In the genomic region with DNA sequence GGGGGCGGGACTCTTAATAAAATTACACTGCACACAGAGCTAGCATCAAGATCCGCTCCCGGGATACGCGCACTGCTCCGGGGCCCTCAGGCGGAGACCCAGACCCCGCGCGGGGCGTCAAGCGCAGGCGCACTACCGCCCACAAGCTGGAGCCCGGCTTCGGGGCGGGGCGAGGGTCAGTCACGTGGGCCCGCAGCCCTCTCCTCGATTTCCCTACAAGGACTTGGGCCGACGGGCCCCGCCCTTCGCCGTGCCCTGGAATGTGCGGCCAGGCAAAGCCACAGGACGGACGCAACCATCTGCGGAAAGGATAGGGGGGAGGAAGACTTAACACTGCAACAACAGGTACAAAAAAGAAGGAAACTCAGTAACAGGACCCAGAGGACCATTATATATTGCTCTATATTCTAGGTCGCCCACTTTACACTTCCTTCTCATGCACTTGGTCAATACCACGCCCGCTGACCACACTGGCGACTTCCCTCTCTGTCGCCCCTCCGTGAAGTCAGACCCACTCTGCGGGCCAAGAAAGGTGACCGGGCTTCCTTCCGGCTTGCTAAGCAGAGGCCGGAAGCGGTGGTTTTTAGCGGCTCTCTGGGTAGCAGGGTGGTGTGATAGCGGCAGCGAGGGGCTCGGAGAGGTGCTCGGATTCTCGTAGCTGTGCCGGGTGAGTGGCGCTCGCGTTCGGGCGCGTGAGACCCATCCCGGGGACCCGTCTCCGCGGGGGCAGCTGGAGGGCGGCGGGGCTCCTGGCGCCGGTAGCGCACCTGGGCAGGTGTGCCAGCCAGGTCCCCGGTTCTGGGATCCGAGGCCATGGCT, we compare ENCODE assay signal across 1 cellular context.
TF ChIP-seq lines count a peak whose summit lies in the region.

MYL12A (plus strand) TSS at position 559 of the 819 bp plus-strand sequence. CDS start 5,447 bp downstream, outside the sequence.

TF ChIP-seq in HepG2, 621 proteins besides CTCF, POLR2A, EP300 and RAD21 (continued from another document and continues in another):
- TF ChIP-seq AHDC1 (CRISPR knock-in tag; IDR thresholded peaks at IDR 0.05; ENCODE audit: borderline replicate concordance) (no peak; the same call in 1 of the 2 replicates), ZHX2 (IDR thresholded peaks at IDR 0.05; ENCODE audit: low read depth) (0 out of 2 replicates have a peak, but pooled peaks have one; percentile 34), ZHX2 (CRISPR knock-in tag; IDR thresholded peaks at IDR 0.05; ENCODE audit: borderline replicate concordance) (no peak), KAT2B (IDR thresholded peaks at IDR 0.05; ENCODE audit: borderline replicate concordance, low read depth, low read length) (no peak), MIER3 (CRISPR knock-in tag; IDR thresholded peaks at IDR 0.05; ENCODE audit: borderline replicate concordance) (no peak; the same call in 1 of the 2 replicates), RORA (CRISPR knock-in tag; IDR thresholded peaks at IDR 0.05) (no peak), KLF13 (CRISPR knock-in tag; IDR thresholded peaks at IDR 0.05) (no peak), ZNF138 (CRISPR knock-in tag; IDR thresholded peaks at IDR 0.05; ENCODE audit: low read depth) (peak; percentile 26; the same call in 1 of the 2 replicates), ZNF326 (CRISPR knock-in tag; IDR thresholded peaks at IDR 0.05; ENCODE audit: borderline replicate concordance) (no peak), HOXD1 (CRISPR knock-in tag; IDR thresholded peaks at IDR 0.05) (no peak), FOXA3 (CRISPR knock-in tag; IDR thresholded peaks at IDR 0.05) (peak; percentile 29; the same call in 1 of the 2 replicates), ZNF20 (CRISPR knock-in tag; IDR thresholded peaks at IDR 0.05) (no peak), SOX13 (IDR thresholded peaks at IDR 0.05) (no peak), SOX13 (CRISPR knock-in tag; conservative IDR thresholded peaks at IDR 0.05 in 1 of 2, IDR thresholded peaks at IDR 0.05 in 1 of 2) (no peak), DNMT1 (CRISPR knock-in tag; IDR thresholded peaks at IDR 0.05) (no peak), ETV6 (CRISPR knock-in tag; conservative IDR thresholded peaks at IDR 0.05) (no peak), ZNF773 (CRISPR knock-in tag; IDR thresholded peaks at IDR 0.05; ENCODE audit: borderline replicate concordance) (no peak), ZNF225 (CRISPR knock-in tag; IDR thresholded peaks at IDR 0.05) (0 out of 2 replicates have a peak, but pooled peaks have one; percentile 51), ZFP36 (IDR thresholded peaks at IDR 0.05; ENCODE audit: borderline replicate concordance, low read depth, low read length, partially characterized antibody) (no peak), ZNF234 (CRISPR knock-in tag; conservative IDR thresholded peaks at IDR 0.05) (no peak), BCL6 (CRISPR knock-in tag; IDR thresholded peaks at IDR 0.05) (peak; percentile 49), NFKBIZ (CRISPR knock-in tag; IDR thresholded peaks at IDR 0.05) (peak; percentile 29; the same call in 1 of the 2 replicates), CAMTA2 (CRISPR knock-in tag; IDR thresholded peaks at IDR 0.05; ENCODE audit: borderline replicate concordance) (no peak), ZNF282 (IDR thresholded peaks at IDR 0.05; ENCODE audit: partially characterized antibody) (no peak), ZNF33B (CRISPR knock-in tag; IDR thresholded peaks at IDR 0.05) (no peak), ZNF136 (CRISPR knock-in tag; IDR thresholded peaks at IDR 0.05; ENCODE audit: low read depth) (no peak), ZNF572 (CRISPR knock-in tag; IDR thresholded peaks at IDR 0.05) (peak; percentile 51; the same call in 1 of the 2 replicates), AGO2 (optimal IDR thresholded peaks at IDR 0.05; ENCODE audit: low read depth, low read length) (peak; percentile 88), ZNF710 (CRISPR knock-in tag; IDR thresholded peaks at IDR 0.05; ENCODE audit: borderline replicate concordance) (0 out of 2 replicates have a peak, but pooled peaks have one; percentile 12), HOXA7 (CRISPR knock-in tag; IDR thresholded peaks at IDR 0.05) (no peak), ZFP36L2 (CRISPR knock-in tag; IDR thresholded peaks at IDR 0.05) (no peak)
- TF ChIP-seq, protein P1, sequence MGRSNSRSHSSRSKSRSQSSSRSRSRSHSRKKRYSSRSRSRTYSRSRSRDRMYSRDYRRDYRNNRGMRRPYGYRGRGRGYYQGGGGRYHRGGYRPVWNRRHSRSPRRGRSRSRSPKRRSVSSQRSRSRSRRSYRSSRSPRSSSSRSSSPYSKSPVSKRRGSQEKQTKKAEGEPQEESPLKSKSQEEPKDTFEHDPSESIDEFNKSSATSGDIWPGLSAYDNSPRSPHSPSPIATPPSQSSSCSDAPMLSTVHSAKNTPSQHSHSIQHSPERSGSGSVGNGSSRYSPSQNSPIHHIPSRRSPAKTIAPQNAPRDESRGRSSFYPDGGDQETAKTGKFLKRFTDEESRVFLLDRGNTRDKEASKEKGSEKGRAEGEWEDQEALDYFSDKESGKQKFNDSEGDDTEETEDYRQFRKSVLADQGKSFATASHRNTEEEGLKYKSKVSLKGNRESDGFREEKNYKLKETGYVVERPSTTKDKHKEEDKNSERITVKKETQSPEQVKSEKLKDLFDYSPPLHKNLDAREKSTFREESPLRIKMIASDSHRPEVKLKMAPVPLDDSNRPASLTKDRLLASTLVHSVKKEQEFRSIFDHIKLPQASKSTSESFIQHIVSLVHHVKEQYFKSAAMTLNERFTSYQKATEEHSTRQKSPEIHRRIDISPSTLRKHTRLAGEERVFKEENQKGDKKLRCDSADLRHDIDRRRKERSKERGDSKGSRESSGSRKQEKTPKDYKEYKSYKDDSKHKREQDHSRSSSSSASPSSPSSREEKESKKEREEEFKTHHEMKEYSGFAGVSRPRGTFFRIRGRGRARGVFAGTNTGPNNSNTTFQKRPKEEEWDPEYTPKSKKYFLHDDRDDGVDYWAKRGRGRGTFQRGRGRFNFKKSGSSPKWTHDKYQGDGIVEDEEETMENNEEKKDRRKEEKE (IDR thresholded peaks at IDR 0.05) = no peak
- TF ChIP-seq, protein P2, sequence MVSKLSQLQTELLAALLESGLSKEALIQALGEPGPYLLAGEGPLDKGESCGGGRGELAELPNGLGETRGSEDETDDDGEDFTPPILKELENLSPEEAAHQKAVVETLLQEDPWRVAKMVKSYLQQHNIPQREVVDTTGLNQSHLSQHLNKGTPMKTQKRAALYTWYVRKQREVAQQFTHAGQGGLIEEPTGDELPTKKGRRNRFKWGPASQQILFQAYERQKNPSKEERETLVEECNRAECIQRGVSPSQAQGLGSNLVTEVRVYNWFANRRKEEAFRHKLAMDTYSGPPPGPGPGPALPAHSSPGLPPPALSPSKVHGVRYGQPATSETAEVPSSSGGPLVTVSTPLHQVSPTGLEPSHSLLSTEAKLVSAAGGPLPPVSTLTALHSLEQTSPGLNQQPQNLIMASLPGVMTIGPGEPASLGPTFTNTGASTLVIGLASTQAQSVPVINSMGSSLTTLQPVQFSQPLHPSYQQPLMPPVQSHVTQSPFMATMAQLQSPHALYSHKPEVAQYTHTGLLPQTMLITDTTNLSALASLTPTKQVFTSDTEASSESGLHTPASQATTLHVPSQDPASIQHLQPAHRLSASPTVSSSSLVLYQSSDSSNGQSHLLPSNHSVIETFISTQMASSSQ (IDR thresholded peaks at IDR 0.05; ENCODE audit: low read depth) = no peak
- TF ChIP-seq, protein P2 (CRISPR knock-in tag; IDR thresholded peaks at IDR 0.05; ENCODE audit: borderline replicate concordance) = peak; percentile 53; the same call in 1 of the 2 replicates
